In the genomic region with DNA sequence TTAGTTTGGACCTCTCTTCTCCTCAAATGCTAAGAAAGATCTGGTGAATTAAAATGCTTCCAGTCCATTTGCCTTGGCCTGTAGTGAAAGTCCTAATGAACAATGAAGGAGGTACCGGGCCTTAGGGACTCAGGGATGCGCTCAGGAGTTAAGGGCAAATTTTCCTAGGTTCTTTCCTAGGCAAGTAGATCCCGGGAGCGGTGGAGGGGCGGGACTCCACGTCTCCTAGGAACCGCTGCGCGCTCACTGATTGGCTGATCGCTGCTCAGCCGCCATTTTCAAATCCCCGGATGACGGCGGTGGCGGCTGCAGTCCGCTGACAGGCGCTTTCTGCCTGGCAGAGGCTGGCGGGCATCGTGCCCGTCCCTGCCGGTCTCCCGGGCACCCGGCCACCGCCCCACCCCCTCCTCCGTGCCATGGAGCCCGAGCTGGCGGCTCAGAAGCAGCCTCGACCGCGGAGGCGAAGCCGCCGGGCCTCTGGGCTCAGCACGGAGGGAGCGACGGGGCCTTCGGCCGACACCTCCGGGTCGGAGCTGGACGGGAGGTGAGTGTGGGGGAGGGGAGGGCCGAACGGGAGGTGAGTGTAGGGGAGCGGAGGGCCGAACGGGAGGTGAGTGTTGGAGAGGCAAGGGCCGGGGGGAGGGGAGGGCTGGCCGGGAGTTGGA, we compare ENCODE assay signal across 8 cellular contexts. TPM values are rescaled to one million over a fixed set of nuclear protein-coding genes. Genes with fewer than 3 reads are reported as not detected.
DNase-seq lines count a peak whose midpoint lies in the region; ATAC-seq lines count a peak whose summit lies in the region.

A gene with protein sequence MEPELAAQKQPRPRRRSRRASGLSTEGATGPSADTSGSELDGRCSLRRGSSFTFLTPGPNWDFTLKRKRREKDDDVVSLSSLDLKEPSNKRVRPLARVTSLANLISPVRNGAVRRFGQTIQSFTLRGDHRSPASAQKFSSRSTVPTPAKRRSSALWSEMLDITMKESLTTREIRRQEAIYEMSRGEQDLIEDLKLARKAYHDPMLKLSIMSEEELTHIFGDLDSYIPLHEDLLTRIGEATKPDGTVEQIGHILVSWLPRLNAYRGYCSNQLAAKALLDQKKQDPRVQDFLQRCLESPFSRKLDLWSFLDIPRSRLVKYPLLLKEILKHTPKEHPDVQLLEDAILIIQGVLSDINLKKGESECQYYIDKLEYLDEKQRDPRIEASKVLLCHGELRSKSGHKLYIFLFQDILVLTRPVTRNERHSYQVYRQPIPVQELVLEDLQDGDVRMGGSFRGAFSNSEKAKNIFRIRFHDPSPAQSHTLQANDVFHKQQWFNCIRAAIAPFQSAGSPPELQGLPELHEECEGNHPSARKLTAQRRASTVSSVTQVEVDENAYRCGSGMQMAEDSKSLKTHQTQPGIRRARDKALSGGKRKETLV (plus strand): TSS at position 281 of the 665 bp plus-strand sequence. CDS start 136 bp downstream, at position 417.

- H3K27me3 ChIP-seq in CD4-positive, alpha-beta memory T cell (ENCODE audit: insufficient read depth, low read length) = no peaks in the 10 kb centered on the region
- H3K27me3 ChIP-seq in effector memory CD4-positive, alpha-beta T cell (replicated peaks; ENCODE audit: control insufficient read depth, insufficient read depth, low read length, poor library complexity, severe bottlenecking) = no peaks in the 10 kb centered on the region

- peaks cover 10% of the 10 kb centered on the region for H3K4me1 ChIP-seq in CD4-positive, alpha-beta memory T cell (ENCODE audit: insufficient read depth, low read length)
- no peaks in the 10 kb centered on the region for H3K4me1 ChIP-seq in effector memory CD4-positive, alpha-beta T cell (ENCODE audit: control insufficient read depth, insufficient read depth, low read length, poor library complexity, severe bottlenecking)

- no peaks in the 10 kb centered on the region for H3K36me3 ChIP-seq in CD4-positive, alpha-beta memory T cell (ENCODE audit: insufficient read depth, low read length)
- H3K36me3 ChIP-seq in effector memory CD4-positive, alpha-beta T cell (ENCODE audit: control insufficient read depth, insufficient read depth, low read length) = no peaks in the 10 kb centered on the region

- peak; percentile 53 to 69 (median 63) for DNase-seq in CD4-positive, alpha-beta memory T cell
- peak; percentile 95 for DNase-seq in NCI-H82 (lab: John Stamatoyannopoulos, UW)
- DNase-seq in activated CD8-positive, alpha-beta T cell treated with anti-CD3 and anti-CD28 coated beads, Interleukin-2, amount 10 ng/mL, durations not matched to agents 7 days and 5 days = peak; percentile 81
- DNase-seq in effector memory CD4-positive, alpha-beta T cell = peak; percentile 23 to 44 (median 26)
- DNase-seq in lung microvascular endothelial cell (ENCODE audit: low read depth in 2 of 2) = peak; percentile 89 to 93
- peak; percentile 59 to 62 (median 60) for DNase-seq in stimulated activated CD4-positive, alpha-beta T cell treated with anti-CD3 and anti-CD28 coated beads, TNF-alpha, amount 100 ng/mL, for 48 hours (ENCODE audit: low read depth in 3 of 3)

- POLR2A ChIA-PET in CD4-positive, alpha-beta memory T cell (lab: Charles Lee; ENCODE audit: partially characterized antibody) = no interaction called here
- POLR2A ChIA-PET in activated CD8-positive, alpha-beta T cell treated with anti-CD3 and anti-CD28 coated beads, Interleukin-2, amount 10 ng/mL, durations not matched to agents 7 days and 5 days (lab: Charles Lee) = no interaction called here

- H3K4me1 Mint-ChIP-seq in CD4-positive, alpha-beta memory T cell = peaks cover 0 to 2% (median 0%) of the 10 kb centered on the region in 4 donors
- peaks cover 8% of the 10 kb centered on the region for H3K4me1 Mint-ChIP-seq in activated CD8-positive, alpha-beta T cell treated with anti-CD3 and anti-CD28 coated beads, Interleukin-2, amount 10 ng/mL, durations not matched to agents 7 days and 5 days (ENCODE audit: low read depth)

- H3K27me3 Mint-ChIP-seq in CD4-positive, alpha-beta memory T cell = peaks cover 8 to 9% of the 10 kb centered on the region in 2 donors
- peaks cover 25% of the 10 kb centered on the region for H3K27me3 Mint-ChIP-seq in activated CD8-positive, alpha-beta T cell treated with anti-CD3 and anti-CD28 coated beads, Interleukin-2, amount 10 ng/mL, durations not matched to agents 7 days and 5 days (ENCODE audit: low read depth)

- intact Hi-C loops in CD4-positive, alpha-beta memory T cell (cut with micrococcal nuclease) = no loop called here

- H3K27ac ChIP-seq in CD4-positive, alpha-beta memory T cell (ENCODE audit: low read depth, low read length) = peak within 1 kb of the TSS; percentile 13
- H3K27ac ChIP-seq in effector memory CD4-positive, alpha-beta T cell (ENCODE audit: insufficient read depth, low read length, poor library complexity, severe bottlenecking) = peak within 1 kb of the TSS; percentile 17

- no peaks in the 10 kb centered on the region for H3K9me3 Mint-ChIP-seq in CD4-positive, alpha-beta memory T cell
- peaks cover 2% of the 10 kb centered on the region for H3K9me3 Mint-ChIP-seq in activated CD8-positive, alpha-beta T cell treated with anti-CD3 and anti-CD28 coated beads, Interleukin-2, amount 10 ng/mL, durations not matched to agents 7 days and 5 days (ENCODE audit: insufficient read depth)

- H3K4me3 ChIP-seq in CD4-positive, alpha-beta memory T cell (ENCODE audit: low read length in 2 of 2) = peak within 1 kb of the TSS; percentile 48 to 61
- H3K4me3 ChIP-seq in effector memory CD4-positive, alpha-beta T cell (ENCODE audit: insufficient read depth, low read depth, low read length, poor library complexity, severe bottlenecking) = peak within 1 kb of the TSS; percentile 91

- H3K36me3 Mint-ChIP-seq in CD4-positive, alpha-beta memory T cell = no peaks in the 10 kb centered on the region
- H3K36me3 Mint-ChIP-seq in activated CD8-positive, alpha-beta T cell treated with anti-CD3 and anti-CD28 coated beads, Interleukin-2, amount 10 ng/mL, durations not matched to agents 7 days and 5 days (ENCODE audit: low read depth) = peaks cover 13% of the 10 kb centered on the region

- CTCF ChIA-PET in CD4-positive, alpha-beta memory T cell (lab: Charles Lee; ENCODE audit: partially characterized antibody) = interaction anchor here (1.4 kb wide), 1 partner anchor 597 kb away, joined by 3 read pairs; no protein-coding TSS in a partner anchor
- CTCF ChIA-PET in activated CD8-positive, alpha-beta T cell treated with anti-CD3 and anti-CD28 coated beads, Interleukin-2, amount 10 ng/mL, durations not matched to agents 7 days and 5 days (lab: Charles Lee) = interaction anchor here (1.0 to 1.5 kb wide), 3 partner anchors 30 to 597 kb away, joined by 3 to 9 read pairs (median 4); no protein-coding TSS in a partner anchor

- H3K4me3 Mint-ChIP-seq in CD4-positive, alpha-beta memory T cell = peak within 1 kb of the TSS; percentile 82 to 88 (median 86)
- H3K4me3 Mint-ChIP-seq in activated CD8-positive, alpha-beta T cell treated with anti-CD3 and anti-CD28 coated beads, Interleukin-2, amount 10 ng/mL, durations not matched to agents 7 days and 5 days = no peak within 1 kb of the TSS

- H3K27ac Mint-ChIP-seq in CD4-positive, alpha-beta memory T cell = peak within 1 kb of the TSS in 4 of 7 donors; percentile 34 to 86 (median 70)
- H3K27ac Mint-ChIP-seq in activated CD8-positive, alpha-beta T cell treated with anti-CD3 and anti-CD28 coated beads, Interleukin-2, amount 10 ng/mL, durations not matched to agents 7 days and 5 days = peak within 1 kb of the TSS; percentile 51

- no peaks in the 10 kb centered on the region for H3K9me3 ChIP-seq in CD4-positive, alpha-beta memory T cell (ENCODE audit: control insufficient read depth in 1 of 2, low read length in 2 of 2)
- H3K9me3 ChIP-seq in effector memory CD4-positive, alpha-beta T cell (ENCODE audit: control insufficient read depth, low read length) = no peaks in the 10 kb centered on the region

- peak; percentile 99 for ATAC-seq in GM19397 (IDR thresholded peaks at IDR 0.05; ENCODE audit: unreplicated experiment)
- ATAC-seq in HG03565 (IDR thresholded peaks at IDR 0.05; ENCODE audit: unreplicated experiment) = peak; percentile 96
- peak; percentile 92 for ATAC-seq in activated CD8-positive, alpha-beta T cell treated with anti-CD3 and anti-CD28 coated beads, Interleukin-2, amount 10 ng/mL, durations not matched to agents 7 days and 5 days

RNA-seq across cellular contexts. Expression of the gene that starts here (rescaled TPM):
- total RNA-seq in CD4-positive, alpha-beta memory T cell = 10 to 100 TPM; 14.0 to 16.4 TPM
- 1 to 10 TPM; 5.4 to 7.0 TPM for polyA plus RNA-seq in CD4-positive, alpha-beta memory T cell
- 10 to 100 TPM; 29.9 to 38.6 TPM for total RNA-seq in activated CD8-positive, alpha-beta T cell treated with anti-CD3 and anti-CD28 coated beads, Interleukin-2, amount 10 ng/mL, durations not matched to agents 7 days and 5 days
- total RNA-seq in lung microvascular endothelial cell = 14.3 and 19.4 TPM in 2 replicates

Comparison
In these comparisons a context has a peak if more than half of its experiments do, and no peak if none do; other contexts are left out.
1. Peak in every context shown above with its lines: DNase-seq, ATAC-seq, H3K4me3 ChIP-seq and H3K27ac ChIP-seq.
2. DNase-seq: peak in every context shown above with its lines; median percentile 95 in NCI-H82; 91 in lung microvascular endothelial cell; 81 in activated CD8-positive, alpha-beta T cell treated with anti-CD3 and anti-CD28 coated beads, Interleukin-2, amount 10 ng/mL, durations not matched to agents 7 days and 5 days; 63 in CD4-positive, alpha-beta memory T cell; 60 in stimulated activated CD4-positive, alpha-beta T cell treated with anti-CD3 and anti-CD28 coated beads, TNF-alpha, amount 100 ng/mL, for 48 hours; 26 in effector memory CD4-positive, alpha-beta T cell.